In the genomic region with DNA sequence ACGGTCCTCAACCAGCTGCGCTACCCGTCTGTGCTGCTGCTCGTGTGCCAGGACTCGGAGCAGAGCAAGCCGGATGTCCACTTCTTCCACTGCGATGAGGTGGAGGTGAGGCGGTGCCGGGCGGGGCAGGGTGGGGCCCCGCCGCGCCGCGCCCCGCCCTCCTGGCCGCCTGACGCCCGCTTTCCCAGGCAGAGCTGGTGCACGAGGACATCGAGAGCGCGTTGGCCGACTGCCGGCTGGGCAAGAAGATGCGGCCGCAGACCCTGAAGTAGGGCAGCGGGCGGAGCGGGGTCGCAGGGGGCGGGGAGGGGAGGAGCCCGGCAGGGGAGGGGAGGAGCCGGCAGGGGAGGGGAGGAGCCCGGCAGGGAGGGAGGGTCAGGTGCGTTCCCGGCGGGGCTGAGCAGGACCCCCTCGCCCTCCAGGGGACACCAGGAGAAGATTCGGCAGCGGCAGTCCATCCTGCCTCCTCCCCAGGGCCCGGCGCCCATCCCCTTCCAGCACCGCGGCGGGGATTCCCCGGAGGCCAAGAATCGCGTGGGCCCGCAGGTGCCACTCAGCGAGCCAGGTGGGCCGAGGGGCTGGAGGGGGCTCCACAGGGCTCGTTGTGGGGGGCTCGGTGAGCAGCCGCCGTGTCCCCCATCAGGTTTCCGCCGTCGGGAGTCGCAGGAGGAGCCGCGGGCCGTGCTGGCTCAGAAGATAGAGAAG, we compare ENCODE assay signal across 8 cellular contexts. TPM values are rescaled to one million over a fixed set of nuclear protein-coding genes. Genes with fewer than 3 reads are reported as not detected.
DNase-seq lines count a peak whose midpoint lies in the region; ATAC-seq lines count a peak whose summit lies in the region.

No MANE protein-coding gene starts in this region.

- DNase-seq in ELR (ENCODE audit: low read depth) (peak; percentile 51), NCI-H2227 (lab: John Stamatoyannopoulos, UW; ENCODE audit: unreplicated experiment) (peak; percentile 75), naive B cell (no peak), kidney glomerular epithelial cell (lab: John Stamatoyannopoulos, UW) (no peak), medulla oblongata (ENCODE audit: extremely low spot score) (no peak)
- peak; percentile 49 for DNase-seq in activated naive CD4-positive, alpha-beta T cell treated with Interleukin-2 at 50 U/mL for 16 hours

- H3K9me3 Mint-ChIP-seq in naive B cell, result peaks cover 0 to 5% (median 0%) of the 10 kb centered on the region in 7 donors

- peaks cover 13 to 22% (median 22%) of the 10 kb centered on the region in 3 donors for H3K4me1 Mint-ChIP-seq in naive B cell

- peaks cover 0 to 36% (median 8%) of the 10 kb centered on the region in 3 donors for H3K27me3 Mint-ChIP-seq in naive B cell

- peak; percentile 9 to 34 for ATAC-seq in naive B cell (ENCODE audit: low read depth in 2 of 2)
- ATAC-seq in HG03457 (IDR thresholded peaks at IDR 0.05; ENCODE audit: unreplicated experiment), result no peak
- no peak for ATAC-seq in HG02678 (IDR thresholded peaks at IDR 0.05; ENCODE audit: unreplicated experiment)

- H3K4me3 Mint-ChIP-seq in naive B cell, result peak overlapping the region in 7 of 8 donors; percentile 57 to 91 (median 85)

- H3K36me3 Mint-ChIP-seq in naive B cell, result no peaks in the 10 kb centered on the region

- H3K27ac Mint-ChIP-seq in naive B cell, result peak overlapping the region in 1 of 6 donors; percentile 82

RNA-seq across cellular contexts. Expression of a gene that starts 14.8 kb away (rescaled TPM):
- polyA plus RNA-seq in naive B cell (ENCODE audit: low read depth in 6 of 6), result 1 to 10 TPM; 1.3 to 7.6 (median 3.3) TPM

RNA-seq across cellular contexts. Expression of a gene that starts 25.2 kb away (rescaled TPM):
- polyA plus RNA-seq in naive B cell (ENCODE audit: low read depth in 6 of 6), result 10 to 100 TPM; 31.5 to 41.0 (median 36.6) TPM

RNA-seq across cellular contexts. Expression of a gene that starts 25.8 kb away (rescaled TPM):
- polyA plus RNA-seq in naive B cell (ENCODE audit: low read depth in 6 of 6), result 10 to 100 TPM; 16.7 to 39.8 (median 24.7) TPM

RNA-seq across cellular contexts. Expression of a gene that starts 26.5 kb away (rescaled TPM):
- polyA plus RNA-seq in naive B cell (ENCODE audit: low read depth in 6 of 6), result 100 to 1,000 TPM; 156 to 201 (median 164) TPM

RNA-seq across cellular contexts. Expression of a gene that starts 56.5 kb away (rescaled TPM):
- 10 to 100 TPM in 1 of 6 donors, 1 to 10 TPM in 4, not detected in 1; 4.5 to 14.1 (median 7.0) TPM for polyA plus RNA-seq in naive B cell (ENCODE audit: low read depth in 6 of 6)

Comparison
In these comparisons a context has a peak if more than half of its experiments do, and no peak if none do; other contexts are left out.
1. DNase-seq: peak in ELR (single experiment), NCI-H2227 (single experiment) and activated naive CD4-positive, alpha-beta T cell treated with Interleukin-2 at 50 U/mL for 16 hours (single experiment); none in naive B cell (single experiment), kidney glomerular epithelial cell (single experiment) and medulla oblongata (single experiment).
2. ATAC-seq: peak in naive B cell (2 of 2); none in HG03457 (single experiment) and HG02678 (single experiment).